ENCODE assay signal across 9 cellular contexts in the genomic region with DNA sequence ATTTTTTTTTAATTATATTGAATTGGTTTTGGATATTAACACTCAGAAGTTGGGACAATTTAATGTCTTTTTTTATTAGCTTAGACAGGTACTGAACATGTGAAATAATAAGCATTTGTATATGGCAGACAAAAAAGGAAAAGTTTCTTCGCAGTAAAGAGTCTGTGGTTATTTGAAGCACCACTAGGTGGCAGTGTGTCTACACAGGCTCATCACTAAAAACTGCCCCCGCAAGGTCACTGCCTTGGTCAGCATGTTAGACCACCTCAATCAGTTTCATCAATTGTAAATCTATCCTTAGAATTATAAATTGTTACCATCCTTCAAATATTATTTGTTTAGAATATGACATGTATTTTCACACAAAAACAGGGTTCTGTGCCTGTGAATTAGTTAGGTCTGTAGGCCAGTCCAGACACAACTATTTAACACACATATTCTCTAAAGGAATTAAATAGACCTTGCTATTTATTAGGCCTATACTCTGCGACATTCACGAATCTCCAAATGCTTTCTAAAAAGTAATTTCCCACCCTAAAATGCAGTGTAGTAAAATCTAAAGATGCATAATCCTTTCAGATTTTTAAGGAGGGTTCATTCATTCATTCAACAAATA. TPM values are rescaled to one million over a fixed set of nuclear protein-coding genes. Genes with fewer than 3 reads are reported as not detected.
A peak's percentile ranks its signal among the peaks of the same experiment; 100 is the strongest.
DNase-seq lines count a peak whose midpoint lies in the region; ATAC-seq, FAIRE-seq and TF ChIP-seq lines count a peak whose summit lies in the region.
"Had no signal": no experiment of that assay in that cellular context is flagged by ENCODE, and none has a peak within 500 bp of the region (broad histone marks: within the 10 kb centered on the region; RNA-seq: fewer than 3 reads in every experiment).

No MANE protein-coding gene starts in this region.

- no peaks in the 10 kb centered on the region for H3K27me3 ChIP-seq in WERI-Rb-1 (ENCODE audit: insufficient read depth, low read depth, severe bottlenecking)

- H3K9me3 ChIP-seq in WERI-Rb-1 (ENCODE audit: severe bottlenecking) (no peaks in the 10 kb centered on the region), kidney (ENCODE audit: control insufficient read depth in 1 of 2, low read length in 2 of 2) (no peaks in the 10 kb centered on the region)

- ATAC-seq in GM19324 (IDR thresholded peaks at IDR 0.05; ENCODE audit: low FRiP score, unreplicated experiment) (peak; percentile 68), HG03469 (IDR thresholded peaks at IDR 0.05; ENCODE audit: unreplicated experiment) (peak; percentile 82)

- H3K27ac ChIP-seq in WERI-Rb-1 (no peak overlapping the region), kidney (ENCODE audit: low read depth in 2 of 2, low read length in 2 of 2) (no peak overlapping the region)

- H3K4me1 ChIP-seq in kidney (ENCODE audit: control insufficient read depth in 1 of 2, insufficient read depth in 1 of 2, low read depth in 1 of 2, low read length in 2 of 2) = no peaks in the 10 kb centered on the region

- H3K4me3 ChIP-seq in WERI-Rb-1 (ENCODE audit: low read depth, low read length) = peak overlapping the region; percentile 37
- no peak overlapping the region for H3K4me3 ChIP-seq in kidney (ENCODE audit: low read length in 2 of 2)

- peak; percentile 72 for TF ChIP-seq CTCF in WERI-Rb-1 (IDR thresholded peaks at IDR 0.05; ENCODE audit: low read depth, low read length)
- TF ChIP-seq CTCF in kidney (IDR thresholded peaks at IDR 0.05; ENCODE audit: borderline replicate concordance, extremely low read depth, insufficient read depth) = peak; percentile 67

- no peak overlapping the region for H3K9ac ChIP-seq in kidney (ENCODE audit: low read length in 2 of 2)

- DNase-seq in NCI-H2081 (lab: John Stamatoyannopoulos, UW) = peak; percentile 4 to 14
- no peak for DNase-seq in NCI-H2081 treated with DMSO at 0.1 percent for 48 hours (lab: John Stamatoyannopoulos, UW)
- DNase-seq in WERI-Rb-1 = peak; percentile 25
- DNase-seq in kidney = no peak
- DNase-seq in activated gamma-delta T cell (lab: John Stamatoyannopoulos, UW) = no peak
- DNase-seq in NK-92 (lab: John Stamatoyannopoulos, UW; ENCODE audit: unreplicated experiment) = no peak

- H3K36me3 ChIP-seq in WERI-Rb-1 (no peaks in the 10 kb centered on the region), kidney (ENCODE audit: control insufficient read depth in 1 of 2, insufficient read depth in 2 of 2, low read length in 2 of 2) (no peaks in the 10 kb centered on the region)

- FAIRE-seq in kidney (lab: Jason Lieb, UNC) = no peak

- intact Hi-C loops in kidney (cut with DNase I) = no loop called here

RNA-seq across cellular contexts. Expression of gene PNLIPRP3, which starts 17.0 kb away (rescaled TPM):
- total RNA-seq in kidney = not detected
- not detected for polyA plus RNA-seq in kidney (ENCODE audit: insufficient read depth, low read depth, low replicate concordance)
- total RNA-seq: CD4-positive, alpha-beta memory T cell had no signal
- polyA plus RNA-seq: CD4-positive, alpha-beta memory T cell had no signal

Comparison
In these comparisons a context has a peak if more than half of its experiments do, and no peak if none do; other contexts are left out.
1. DNase-seq: peak in NCI-H2081 (2 of 2) and WERI-Rb-1 (single experiment); none in NCI-H2081 treated with DMSO at 0.1 percent for 48 hours (single experiment), kidney (single experiment), activated gamma-delta T cell (single experiment) and NK-92 (single experiment).